ENCODE assay signal across 8 cellular contexts in the genomic region with DNA sequence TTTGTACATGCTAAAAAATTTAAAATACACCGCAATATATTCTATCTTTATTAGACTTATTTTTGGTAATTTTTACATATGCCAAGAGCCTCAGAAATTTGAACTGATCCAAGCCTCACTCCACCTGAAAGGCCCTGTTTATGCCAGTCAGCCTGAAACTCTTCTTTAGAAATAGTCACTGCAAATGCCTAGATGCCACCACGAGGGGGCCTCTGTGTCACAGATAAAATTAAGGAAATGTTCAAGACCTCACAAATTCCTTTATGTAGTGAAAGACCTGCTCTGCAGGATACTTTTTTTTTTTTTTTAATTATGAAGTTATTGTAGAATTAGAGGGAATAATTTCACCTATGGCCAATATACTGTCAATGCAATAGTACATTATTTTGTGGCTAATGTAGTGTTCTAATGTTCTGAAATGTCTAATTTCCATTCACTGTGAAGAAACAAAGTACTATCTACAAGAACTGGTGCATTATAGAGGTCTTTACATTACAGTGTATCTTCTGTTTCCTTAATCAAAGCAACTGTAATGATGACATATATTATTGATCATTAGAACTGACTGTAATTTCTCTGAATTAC.
A peak's percentile ranks its signal among the peaks of the same experiment; 100 is the strongest.
DNase-seq lines count a peak whose midpoint lies in the region; ATAC-seq and TF ChIP-seq lines count a peak whose summit lies in the region.

No MANE protein-coding gene starts in this region.

- no peak overlapping the region for H4K91ac ChIP-seq in trophoblast cell (ENCODE audit: low read depth, low read length)

- no peak overlapping the region for H3K4me2 ChIP-seq in trophoblast cell (ENCODE audit: low read length)

- ATAC-seq in GM18870 (IDR thresholded peaks at IDR 0.05; ENCODE audit: unreplicated experiment) = peak; percentile 46
- peak; percentile 44 for ATAC-seq in HG03442 (IDR thresholded peaks at IDR 0.05; ENCODE audit: unreplicated experiment)
- peak; percentile 80 for ATAC-seq in foreskin keratinocyte

- intact Hi-C loops in activated T-helper 1 cell treated with anti-CD3 and anti-CD28 coated beads, Interleukin-12 subunit alpha, Interleukin-12 subunit beta, Interleukin-2, Interleukin-4 antibody, amounts not matched to agents 30 ng/mL and 10 ng/mL and 1 ng/mL, durations not matched to agents 14 hours and 24 hours and 36 hours (cut with micrococcal nuclease) = loop anchor here (1.0 to 5.0 kb wide), 5 partner anchors 48 to 1039 kb away; a partner anchor contains a TSS

- H2BK120ac ChIP-seq in trophoblast cell (ENCODE audit: insufficient read depth, low read length, poor library complexity) = no peak overlapping the region

- H3K36me3 Mint-ChIP-seq in activated T-helper 1 cell treated with anti-CD3 and anti-CD28 coated beads, Interleukin-12 subunit alpha, Interleukin-12 subunit beta, Interleukin-2, Interleukin-4 antibody, amounts not matched to agents 30 ng/mL and 10 ng/mL and 1 ng/mL, durations not matched to agents 14 hours and 24 hours and 36 hours (ENCODE audit: low read depth) = no peaks in the 10 kb centered on the region
- no peaks in the 10 kb centered on the region for H3K36me3 Mint-ChIP-seq in type B pancreatic cell

- peak; percentile 58 to 80 (median 79) for TF ChIP-seq CTCF in Peyer's patch (IDR thresholded peaks at IDR 0.05)
- TF ChIP-seq CTCF in foreskin keratinocyte (conservative IDR thresholded peaks at IDR 0.05) = peak; percentile 86
- TF ChIP-seq CTCF in type B pancreatic cell (conservative IDR thresholded peaks at IDR 0.05) = peak; percentile 90

- H3K36me3 ChIP-seq in Peyer's patch (no peaks in the 10 kb centered on the region), trophoblast cell (ENCODE audit: control insufficient read depth in 1 of 2, insufficient read depth in 2 of 2, low read length in 2 of 2) (no peaks in the 10 kb centered on the region)

- no peak overlapping the region for H3K23ac ChIP-seq in trophoblast cell (ENCODE audit: low read length)

- no CpG with 5 or more reads among the region's 2 CpGs for WGBS in trophoblast cell (ENCODE audit: extremely low coverage, insufficient coverage, insufficient read length)

- TF ChIP-seq POLR2A in Peyer's patch (IDR thresholded peaks at IDR 0.05) = no peak

- H3K79me1 ChIP-seq in trophoblast cell (ENCODE audit: low read length) = no peaks in the 10 kb centered on the region

- H3K9ac ChIP-seq in trophoblast cell (ENCODE audit: low read length) = no peak overlapping the region

- H3K18ac ChIP-seq in trophoblast cell (ENCODE audit: low read length) = no peak overlapping the region

- H3K27ac ChIP-seq in Peyer's patch = no peak overlapping the region
- no peak overlapping the region for H3K27ac ChIP-seq in foreskin keratinocyte
- H3K27ac ChIP-seq in trophoblast cell (ENCODE audit: low read depth, low read length) = no peak overlapping the region

- no peak overlapping the region for H3K27ac Mint-ChIP-seq in activated T-helper 1 cell treated with anti-CD3 and anti-CD28 coated beads, Interleukin-12 subunit alpha, Interleukin-12 subunit beta, Interleukin-2, Interleukin-4 antibody, amounts not matched to agents 30 ng/mL and 10 ng/mL and 1 ng/mL, durations not matched to agents 14 hours and 24 hours and 36 hours
- H3K27ac Mint-ChIP-seq in type B pancreatic cell = no peak overlapping the region

- H4K8ac ChIP-seq in trophoblast cell (ENCODE audit: low read depth, low read length) = no peak overlapping the region

- DNase-seq in AG20443 (ENCODE audit: low spot score) (peak; percentile 12), Peyer's patch (peak; percentile 59 to 92 (median 84)), foreskin keratinocyte (peak in 1 of 2 donors; percentile 45), trophoblast cell (peak; percentile 55 to 75), type B pancreatic cell (ENCODE audit: extremely low spot score, unreplicated experiment) (no peak)
- peak; percentile 60 for DNase-seq in activated T-helper 1 cell treated with anti-CD3 and anti-CD28 coated beads, Interleukin-12 subunit alpha, Interleukin-12 subunit beta, Interleukin-2, Interleukin-4 antibody, amounts not matched to agents 30 ng/mL and 10 ng/mL and 1 ng/mL, durations not matched to agents 14 hours and 24 hours and 36 hours (ENCODE audit: low spot score)

- H3K4me1 Mint-ChIP-seq in activated T-helper 1 cell treated with anti-CD3 and anti-CD28 coated beads, Interleukin-12 subunit alpha, Interleukin-12 subunit beta, Interleukin-2, Interleukin-4 antibody, amounts not matched to agents 30 ng/mL and 10 ng/mL and 1 ng/mL, durations not matched to agents 14 hours and 24 hours and 36 hours (ENCODE audit: low read depth) = peaks cover 40% of the 10 kb centered on the region
- peaks cover 7% of the 10 kb centered on the region for H3K4me1 Mint-ChIP-seq in type B pancreatic cell (ENCODE audit: unreplicated experiment)

- H3K4me1 ChIP-seq in Peyer's patch (peaks cover 0 to 5% (median 0%) of the 10 kb centered on the region in 4 donors), foreskin keratinocyte (no peaks in the 10 kb centered on the region), trophoblast cell (ENCODE audit: control insufficient read depth in 1 of 2, insufficient read depth in 2 of 2, low read length in 2 of 2) (no peaks in the 10 kb centered on the region)

- no peak overlapping the region for H3K14ac ChIP-seq in trophoblast cell (ENCODE audit: low read length)

- H2BK5ac ChIP-seq in trophoblast cell (ENCODE audit: low read depth, low read length, poor library complexity) = no peak overlapping the region

- H3K9me3 ChIP-seq in Peyer's patch (no peaks in the 10 kb centered on the region), trophoblast cell (ENCODE audit: insufficient read depth, low read depth, low read length) (no peaks in the 10 kb centered on the region)

- no peak overlapping the region for H2BK12ac ChIP-seq in trophoblast cell (ENCODE audit: low read length)

- no peak overlapping the region for H2AFZ ChIP-seq in trophoblast cell (ENCODE audit: insufficient read depth, low read length, poor library complexity)

- H4K12ac ChIP-seq in trophoblast cell (ENCODE audit: low read depth, low read length) = no peak overlapping the region

- H3K27me3 ChIP-seq in Peyer's patch = no peaks in the 10 kb centered on the region
- H3K27me3 ChIP-seq in foreskin keratinocyte = no peaks in the 10 kb centered on the region
- no peaks in the 10 kb centered on the region for H3K27me3 ChIP-seq in trophoblast cell (ENCODE audit: insufficient read depth, low read length)

- H3K79me2 ChIP-seq in trophoblast cell (ENCODE audit: control insufficient read depth, insufficient read depth, low read length, poor library complexity) = no peaks in the 10 kb centered on the region

- no peak overlapping the region for H3K4me3 ChIP-seq in Peyer's patch
- H3K4me3 ChIP-seq in trophoblast cell (ENCODE audit: low read depth, low read length) = no peak overlapping the region

- no peak overlapping the region for H3K4ac ChIP-seq in trophoblast cell (ENCODE audit: low read depth, low read length)

- peaks cover 2% of the 10 kb centered on the region for H3K27me3 Mint-ChIP-seq in activated T-helper 1 cell treated with anti-CD3 and anti-CD28 coated beads, Interleukin-12 subunit alpha, Interleukin-12 subunit beta, Interleukin-2, Interleukin-4 antibody, amounts not matched to agents 30 ng/mL and 10 ng/mL and 1 ng/mL, durations not matched to agents 14 hours and 24 hours and 36 hours (ENCODE audit: insufficient read depth)
- no peaks in the 10 kb centered on the region for H3K27me3 Mint-ChIP-seq in type B pancreatic cell

- H3K4me3 Mint-ChIP-seq in activated T-helper 1 cell treated with anti-CD3 and anti-CD28 coated beads, Interleukin-12 subunit alpha, Interleukin-12 subunit beta, Interleukin-2, Interleukin-4 antibody, amounts not matched to agents 30 ng/mL and 10 ng/mL and 1 ng/mL, durations not matched to agents 14 hours and 24 hours and 36 hours = no peak overlapping the region
- no peak overlapping the region for H3K4me3 Mint-ChIP-seq in type B pancreatic cell

- no peaks in the 10 kb centered on the region for H3K9me3 Mint-ChIP-seq in activated T-helper 1 cell treated with anti-CD3 and anti-CD28 coated beads, Interleukin-12 subunit alpha, Interleukin-12 subunit beta, Interleukin-2, Interleukin-4 antibody, amounts not matched to agents 30 ng/mL and 10 ng/mL and 1 ng/mL, durations not matched to agents 14 hours and 24 hours and 36 hours
- no peaks in the 10 kb centered on the region for H3K9me3 Mint-ChIP-seq in type B pancreatic cell

- H2AK5ac ChIP-seq in trophoblast cell (ENCODE audit: low read length) = no peak overlapping the region
